13 cellular contexts compared by ENCODE assay signal in the genomic region with DNA sequence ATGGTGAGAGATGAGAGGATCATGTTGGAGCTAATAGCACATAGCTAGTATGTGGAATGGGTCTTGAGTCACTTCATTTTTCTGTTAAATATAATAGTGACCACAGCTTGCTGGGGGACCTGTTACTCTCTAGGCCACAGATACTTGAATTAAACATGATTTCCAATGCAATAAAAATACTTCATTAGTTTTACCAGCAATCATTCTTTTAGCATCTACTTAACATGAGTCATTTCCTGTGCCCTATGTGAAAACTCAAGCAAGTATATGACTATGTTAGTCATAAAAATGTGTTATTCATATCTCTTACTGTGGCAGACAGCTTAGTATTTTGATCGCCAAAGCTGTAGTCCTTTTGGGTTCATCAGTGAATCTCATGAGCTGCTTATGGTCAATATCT.
DNase-seq lines count a peak whose midpoint lies in the region; ATAC-seq and TF ChIP-seq lines count a peak whose summit lies in the region.
"Had no signal": no experiment of that assay in that cellular context is flagged by ENCODE, and none has a peak within 500 bp of the region (broad histone marks: within the 10 kb centered on the region; RNA-seq: fewer than 3 reads in every experiment).

No MANE protein-coding gene starts in this region.

- no peak overlapping the region for H3K4ac ChIP-seq in neuronal stem cell (ENCODE audit: low read length)

- H3K36me3 ChIP-seq in heart left ventricle: no peaks in the 10 kb centered on the region
- H3K36me3 ChIP-seq in neuronal stem cell (replicated peaks in 1 of 2; ENCODE audit: control insufficient read depth in 2 of 2, insufficient read depth in 2 of 2, low read length in 2 of 2): no peaks in the 10 kb centered on the region
- H3K36me3 ChIP-seq: esophagus muscularis mucosa had no signal

- WGBS in heart left ventricle, 4 donors: 84 to 96% (median 92%) methylated on average over 1 of the region's 1 CpG
- WGBS in neuronal stem cell (ENCODE audit: extremely low coverage in 2 of 2, insufficient read length in 2 of 2, insufficient replicate concordance in 1 of 2), 2 donors: no CpG with 5 or more reads among the region's 1 CpG

- no peak overlapping the region for H2BK5ac ChIP-seq in neuronal stem cell (ENCODE audit: low read length)

- H2AK5ac ChIP-seq in neuronal stem cell (ENCODE audit: low read depth, low read length): no peak overlapping the region

- no peak overlapping the region for H2AFZ ChIP-seq in neuronal stem cell (ENCODE audit: low read length)

- H4K8ac ChIP-seq in neuronal stem cell (ENCODE audit: low read depth, low read length): no peak overlapping the region

- H3K4me3 ChIP-seq in choroid plexus epithelial cell (ENCODE audit: low read depth, low read length): no peak overlapping the region
- no peak overlapping the region for H3K4me3 ChIP-seq in heart left ventricle
- H3K4me3 ChIP-seq in neuronal stem cell (ENCODE audit: low read length in 2 of 2): no peak overlapping the region
- H3K4me3 ChIP-seq: esophagus muscularis mucosa had no signal

- H3K9me3 ChIP-seq in heart left ventricle (no peaks in the 10 kb centered on the region), neuronal stem cell (replicated peaks in 1 of 2; ENCODE audit: control insufficient read depth in 2 of 2, insufficient read depth in 1 of 2, low read depth in 1 of 2, low read length in 2 of 2) (peaks cover 0 to 4% of the 10 kb centered on the region in 2 donors)
- H3K9me3 ChIP-seq: esophagus muscularis mucosa had no signal

- TF ChIP-seq CTCF in choroid plexus epithelial cell (conservative IDR thresholded peaks at IDR 0.05; ENCODE audit: low read depth, low read length) (no peak), heart left ventricle (IDR thresholded peaks at IDR 0.05) (no peak)

- no peak overlapping the region for H2BK12ac ChIP-seq in neuronal stem cell (ENCODE audit: low read length)

- H3K14ac ChIP-seq in neuronal stem cell (ENCODE audit: low read length): no peak overlapping the region

- H3K4me1 ChIP-seq in heart left ventricle (no peaks in the 10 kb centered on the region), neuronal stem cell (ENCODE audit: control insufficient read depth in 2 of 2, insufficient read depth in 1 of 2, low read depth in 1 of 2, low read length in 2 of 2) (no peaks in the 10 kb centered on the region)
- H3K4me1 ChIP-seq: esophagus muscularis mucosa had no signal

- no peak overlapping the region for H3K23ac ChIP-seq in neuronal stem cell (ENCODE audit: low read depth, low read length, poor library complexity)

- H3K27me3 ChIP-seq in heart left ventricle (no peaks in the 10 kb centered on the region), neuronal stem cell (ENCODE audit: control insufficient read depth in 3 of 3, insufficient read depth in 3 of 3, low read depth in 1 of 3, low read length in 3 of 3) (no peaks in the 10 kb centered on the region)
- H3K27me3 ChIP-seq: esophagus muscularis mucosa had no signal

- H3K9ac ChIP-seq in neuronal stem cell (ENCODE audit: low read depth, low read length, poor library complexity): no peak overlapping the region

- H3K4me2 ChIP-seq in neuronal stem cell (ENCODE audit: insufficient read depth, low read length, poor library complexity, severe bottlenecking): no peak overlapping the region

- peak; percentile 35 for DNase-seq in DMS53 (lab: John Stamatoyannopoulos, UW)
- peak; percentile 85 for DNase-seq in M059J (ENCODE audit: low read depth)
- peak; percentile 78 for DNase-seq in choroid plexus epithelial cell (ENCODE audit: low read depth)
- peak; percentile 59 for DNase-seq in non-pigmented ciliary epithelial cell (ENCODE audit: low read depth)
- no peak for DNase-seq in heart left ventricle
- no peak for DNase-seq in activated gamma-delta T cell treated with Interleukin-2 at 50 U/mL for 16 hours
- no peak for DNase-seq in neuronal stem cell (ENCODE audit: low spot score)
- DNase-seq: central memory CD4-positive, alpha-beta T cell; immature natural killer cell; retina; T-helper 2 cell had no signal

- no peak overlapping the region for H3K18ac ChIP-seq in neuronal stem cell (ENCODE audit: low read length)

- H3K27ac ChIP-seq in heart left ventricle (no peak overlapping the region), neuronal stem cell (replicated peaks; ENCODE audit: low read length) (no peak overlapping the region)
- H3K27ac ChIP-seq: esophagus muscularis mucosa had no signal

- intact Hi-C loops in heart left ventricle (cut with DNase I): no loop called here

- no peak for ATAC-seq in heart left ventricle
- no peak for ATAC-seq in HG03354 (IDR thresholded peaks at IDR 0.05; ENCODE audit: poor library complexity, severe bottlenecking, unreplicated experiment)

- no peak overlapping the region for H2BK120ac ChIP-seq in neuronal stem cell (ENCODE audit: low read depth, low read length)

- TF ChIP-seq POLR2A in heart left ventricle (IDR thresholded peaks at IDR 0.05): no peak

- no peak overlapping the region for H4K91ac ChIP-seq in neuronal stem cell (ENCODE audit: low read depth, low read length, poor library complexity)

- H3K79me1 ChIP-seq in neuronal stem cell (ENCODE audit: low read depth, low read length): no peaks in the 10 kb centered on the region

- no peak overlapping the region for H2BK15ac ChIP-seq in neuronal stem cell (ENCODE audit: low read length)

Comparison
In these comparisons a context has a peak if more than half of its experiments do, and no peak if none do; other contexts are left out.
1. DNase-seq: peak in DMS53 (single experiment), M059J (single experiment), choroid plexus epithelial cell (single experiment) and non-pigmented ciliary epithelial cell (single experiment); none in heart left ventricle (0 of 5), activated gamma-delta T cell treated with Interleukin-2 at 50 U/mL for 16 hours (single experiment) and neuronal stem cell (single experiment).